Comparison of ENCODE assay signal across 11 cellular contexts in the genomic region with DNA sequence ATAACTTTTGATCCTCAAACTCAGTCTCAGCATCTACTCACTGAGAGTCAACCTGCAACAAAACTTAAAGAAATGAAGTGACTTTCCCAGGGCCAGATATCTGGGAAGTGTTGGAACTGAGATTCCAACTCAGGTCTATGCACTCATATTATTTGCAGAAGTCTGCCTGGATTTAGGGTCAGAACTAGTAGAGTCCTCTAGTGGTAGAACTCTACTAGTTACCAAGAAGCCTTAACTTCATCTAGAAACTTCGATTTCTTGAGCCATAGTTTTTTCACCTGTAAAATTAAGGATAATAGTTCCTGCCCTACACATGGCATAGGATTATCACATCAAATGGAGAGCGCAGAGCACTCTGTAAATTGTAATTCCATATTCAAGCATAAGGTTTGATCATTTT. TPM values are rescaled to one million over a fixed set of nuclear protein-coding genes. Genes with fewer than 3 reads are reported as not detected.
DNase-seq lines count a peak whose midpoint lies in the region; ATAC-seq, FAIRE-seq and TF ChIP-seq lines count a peak whose summit lies in the region.
"Had no signal": no experiment of that assay in that cellular context is flagged by ENCODE, and none has a peak within 500 bp of the region (broad histone marks: within the 10 kb centered on the region; RNA-seq: fewer than 3 reads in every experiment).

No MANE protein-coding gene starts in this region.

- H3K27ac ChIP-seq in A549 (no peak overlapping the region), foreskin keratinocyte (no peak overlapping the region)

- ATAC-seq in A549 (peak; percentile 61 to 71; a peak in 3 of 6 replicates), foreskin keratinocyte (no peak), HG03175 (IDR thresholded peaks at IDR 0.05; ENCODE audit: unreplicated experiment) (no peak), sciatic nerve (no peak)

- CTCF ChIA-PET in A549 (lab: Yijun Ruan, JAX): interaction anchor here (1.0 kb wide), 1 partner anchor 107 kb away, joined by 5 read pairs; no protein-coding TSS in a partner anchor

- WGBS in A549 (ENCODE audit: missing lambda C conversion rate): 64% methylated on average over 2 of the region's 2 CpGs

- peak in 1 of 2 experiments; percentile 20 for DNase-seq in A549 (ENCODE audit: low read depth in 1 of 2, low spot score in 1 of 2)
- DNase-seq in SK-MEL-5 (ENCODE audit: low read depth, low spot score): peak; percentile 22
- DNase-seq in foreskin keratinocyte: no peak
- DNase-seq in globus pallidus (ENCODE audit: low spot score): no peak
- no peak for DNase-seq in frontal cortex (ENCODE audit: low spot score in 2 of 2)
- no peak for DNase-seq in sciatic nerve (ENCODE audit: low spot score)
- DNase-seq: activated effector memory CD4-positive, alpha-beta T cell treated with anti-CD3 and anti-CD28 coated beads, Interleukin-2, amount 50 U/mL, for 16 hours; foreskin melanocyte had no signal

- FAIRE-seq in A549 (lab: Jason Lieb, UNC) (no peak), frontal cortex (lab: Jason Lieb, UNC) (no peak)

- POLR2A ChIA-PET in A549 (lab: Yijun Ruan, JAX): no interaction called here

- H3K9me3 ChIP-seq in A549: 0 out of 3 replicates have a peak, but pooled peaks cover 2% of the 10 kb centered on the region

- peak; percentile 45; a peak in 4 of 5 replicates for TF ChIP-seq RAD21 in A549 (conservative IDR thresholded peaks at IDR 0.05 in 1 of 2, IDR thresholded peaks at IDR 0.05 in 1 of 2)

- TF ChIP-seq CTCF in A549 (IDR thresholded peaks at IDR 0.05) (peak; percentile 53), GM12875 (IDR thresholded peaks at IDR 0.05; ENCODE audit: borderline replicate concordance, insufficient read depth, low read depth, low read length) (peak; percentile 21; the same call in 1 of the 2 replicates), foreskin keratinocyte (conservative IDR thresholded peaks at IDR 0.05) (peak; percentile 58)

- no peak for TF ChIP-seq POLR2A in A549 (IDR thresholded peaks at IDR 0.05; ENCODE audit: low read length)

- peaks cover 10% of the 10 kb centered on the region for H3K4me1 ChIP-seq in A549
- no peaks in the 10 kb centered on the region for H3K4me1 ChIP-seq in foreskin keratinocyte

- H3K27me3 ChIP-seq in foreskin keratinocyte: peaks cover 40% of the 10 kb centered on the region

- intact Hi-C loops in sciatic nerve (cut with DNase I): no loop called here

- in situ Hi-C loops in SK-MEL-5 (cut with HindIII; ENCODE audit: low pct_unique_long_range_greater_than_20kb, low sequenced_read_pairs): no loop called here

- no peak overlapping the region for H3K4me2 ChIP-seq in A549

- H3K4me3 ChIP-seq in A549: no peak overlapping the region
- no peak overlapping the region for H3K4me3 ChIP-seq in GM12875 (ENCODE audit: low read depth, low read length)

- no peak for TF ChIP-seq EP300 in A549 (IDR thresholded peaks at IDR 0.05)

TF ChIP-seq in A549, 52 proteins besides CTCF, POLR2A, EP300 and RAD21:
- TF ChIP-seq HEYL (CRISPR knock-in tag; IDR thresholded peaks at IDR 0.05) (no peak), MAFK (IDR thresholded peaks at IDR 0.05; ENCODE audit: partially characterized antibody) (no peak), RARB (CRISPR knock-in tag; IDR thresholded peaks at IDR 0.05) (no peak), SMC3 (IDR thresholded peaks at IDR 0.05) (peak; percentile 55; the same call in 2 of the 3 replicates)

RNA-seq across cellular contexts. Expression of a gene that starts 23.4 kb away (rescaled TPM):
- polyA plus RNA-seq in A549 (2011; rRNA removed) (not detected in 2 replicates), A549 (2017; fragmentation: RNase III; extraction: RNeasy Plus Mini Kit Qiagen cat#74134 plus additional on column Dnase treatment) (not detected in 3 replicates), foreskin keratinocyte (0.04 TPM in 1 of 2 replicates, not detected in the other)
- polyA plus RNA-seq in A549 (2012; cell fraction: cytosol; rRNA removed): not detected in 2 replicates
- polyA plus RNA-seq in A549 (2012; cell fraction: nucleus; rRNA removed): not detected in 2 replicates
- not detected in 2 replicates for polyA minus RNA-seq in A549 (2011; rRNA and poly(A)+ RNA removed)
- not detected in 2 replicates for total RNA-seq in SK-MEL-5 (2014; rRNA removed; shearing (Covaris generic))
- not detected in 2 replicates for polyA plus RNA-seq in SK-MEL-5 (2015; cell fraction: cytosol; rRNA removed)
- polyA plus RNA-seq in SK-MEL-5 (2015; cell fraction: nucleus; rRNA removed): not detected in 2 replicates
- total RNA-seq in foreskin keratinocyte (0.07 TPM in 1 of 2 replicates, not detected in the other), frontal cortex (not detected), sciatic nerve (0.53 TPM)
- total RNA-seq: omental fat pad had no signal

RNA-seq across cellular contexts. Expression of a gene that starts 28.2 kb away (rescaled TPM):
- not detected in 2 replicates for polyA plus RNA-seq in A549 (2011; rRNA removed)
- not detected in 2 replicates for polyA plus RNA-seq in A549 (2012; cell fraction: cytosol; rRNA removed)
- not detected in 2 replicates for polyA plus RNA-seq in A549 (2012; cell fraction: nucleus; rRNA removed)
- not detected in 3 replicates for polyA plus RNA-seq in A549 (2017; fragmentation: RNase III; extraction: RNeasy Plus Mini Kit Qiagen cat#74134 plus additional on column Dnase treatment)
- polyA minus RNA-seq in A549 (2011; rRNA and poly(A)+ RNA removed): not detected in 2 replicates
- total RNA-seq in SK-MEL-5 (2014; rRNA removed; shearing (Covaris generic)): 0.05 and 0.27 TPM in 2 replicates
- 0.09 TPM in 1 of 2 replicates, not detected in the other for polyA plus RNA-seq in SK-MEL-5 (2015; cell fraction: cytosol; rRNA removed)
- not detected in 2 replicates for polyA plus RNA-seq in SK-MEL-5 (2015; cell fraction: nucleus; rRNA removed)
- total RNA-seq in foreskin keratinocyte: not detected in 2 replicates
- not detected in 2 replicates for polyA plus RNA-seq in foreskin keratinocyte
- total RNA-seq in frontal cortex: not detected
- total RNA-seq in sciatic nerve: not detected
- total RNA-seq: omental fat pad had no signal

RNA-seq across cellular contexts. Expression of a gene that starts 45.1 kb away (rescaled TPM):
- polyA plus RNA-seq in A549 (2011; rRNA removed) (not detected in 2 replicates), A549 (2017; fragmentation: RNase III; extraction: RNeasy Plus Mini Kit Qiagen cat#74134 plus additional on column Dnase treatment) (not detected in 3 replicates), foreskin keratinocyte (not detected in 2 replicates)
- not detected in 2 replicates for polyA plus RNA-seq in A549 (2012; cell fraction: cytosol; rRNA removed)
- not detected in 2 replicates for polyA plus RNA-seq in A549 (2012; cell fraction: nucleus; rRNA removed)
- not detected in 2 replicates for polyA minus RNA-seq in A549 (2011; rRNA and poly(A)+ RNA removed)
- total RNA-seq in SK-MEL-5 (2014; rRNA removed; shearing (Covaris generic)): not detected in 2 replicates
- polyA plus RNA-seq in SK-MEL-5 (2015; cell fraction: cytosol; rRNA removed): not detected in 2 replicates
- polyA plus RNA-seq in SK-MEL-5 (2015; cell fraction: nucleus; rRNA removed): not detected in 2 replicates
- total RNA-seq in foreskin keratinocyte (not detected in 2 replicates), frontal cortex (not detected), sciatic nerve (not detected)
- total RNA-seq: omental fat pad had no signal

RNA-seq across cellular contexts. Expression of a gene that starts 55.4 kb away (rescaled TPM):
- polyA plus RNA-seq in A549 (2011; rRNA removed) (not detected in 2 replicates), A549 (2017; fragmentation: RNase III; extraction: RNeasy Plus Mini Kit Qiagen cat#74134 plus additional on column Dnase treatment) (not detected in 3 replicates), foreskin keratinocyte (not detected in 2 replicates)
- 0.03 and 0.04 TPM in 2 replicates for polyA plus RNA-seq in A549 (2012; cell fraction: cytosol; rRNA removed)
- not detected in 2 replicates for polyA plus RNA-seq in A549 (2012; cell fraction: nucleus; rRNA removed)
- not detected in 2 replicates for polyA minus RNA-seq in A549 (2011; rRNA and poly(A)+ RNA removed)
- 5.9 and 6.9 TPM in 2 replicates for total RNA-seq in SK-MEL-5 (2014; rRNA removed; shearing (Covaris generic))
- polyA plus RNA-seq in SK-MEL-5 (2015; cell fraction: cytosol; rRNA removed): 4.3 and 7.1 TPM in 2 replicates
- 0.91 TPM in 1 of 2 replicates, not detected in the other for polyA plus RNA-seq in SK-MEL-5 (2015; cell fraction: nucleus; rRNA removed)
- total RNA-seq in foreskin keratinocyte (not detected in 2 replicates), frontal cortex (not detected), sciatic nerve (1.2 TPM)
- total RNA-seq: omental fat pad had no signal

Comparison
In these comparisons a context has a peak if more than half of its experiments do, and no peak if none do; other contexts are left out.
1. ATAC-seq: peak in A549 (2 of 2); none in foreskin keratinocyte (single experiment), HG03175 (single experiment) and sciatic nerve (single experiment).
2. Peak in every context shown above with its lines, with median percentiles within 50 percentile points of each other: CTCF ChIP-seq.